Comparison of ENCODE assay signal across 1 cellular context in genomic region chr1:230760360-230760827, GRCh38.
TF ChIP-seq lines count a peak whose summit lies in the region.

No MANE protein-coding gene starts in this region.

TF ChIP-seq in HEK293, 187 proteins besides CTCF, POLR2A, EP300 and RAD21 (continued from another document):
- TF ChIP-seq PRDM10 (tag by site-specific recombination; IDR thresholded peaks at IDR 0.05) = no peak
- no peak for TF ChIP-seq ZBTB1 (tag by site-specific recombination; IDR thresholded peaks at IDR 0.05)
- TF ChIP-seq SCRT2 (tag by site-specific recombination; IDR thresholded peaks at IDR 0.05) = no peak
